Comparison of ENCODE assay signal across 8 cellular contexts in genomic region chr12:71686658-71687025, GRCh38. TPM values are rescaled to one million over a fixed set of nuclear protein-coding genes. Genes with fewer than 3 reads are reported as not detected.
DNase-seq lines count a peak whose midpoint lies in the region; ATAC-seq and TF ChIP-seq lines count a peak whose summit lies in the region.

No MANE protein-coding gene starts in this region.

- CTCF ChIA-PET in AG04450 (lab: Charles Lee) (interaction anchor here (0.6 to 3.8 kb wide), 10 partner anchors 9 to 1392 kb away, joined by 3 to 26 read pairs (median 4); partner anchors contain the start of genes RAB21, THAP2 and ZFC3H1), HEK293 (lab: Yijun Ruan, JAX) (interaction anchor here (1.0 to 4.1 kb wide), 5 partner anchors 9 to 159 kb away, joined by 3 to 17 read pairs (median 5); no protein-coding TSS in a partner anchor)

- H3K9me3 ChIP-seq in AG04450 (ENCODE audit: control insufficient read depth, insufficient read depth, low read length): no peaks in the 10 kb centered on the region
- H3K9me3 ChIP-seq in HEK293 (ENCODE audit: control insufficient read depth, insufficient read depth, low read depth, low read length): no peaks in the 10 kb centered on the region
- H3K9me3 ChIP-seq in lung (ENCODE audit: control insufficient read depth in 2 of 2, insufficient read depth in 1 of 2, low read length in 1 of 2): no peaks in the 10 kb centered on the region

- POLR2A ChIA-PET in AG04450 (lab: Yijun Ruan, JAX): interaction anchor here (1.0 to 2.0 kb wide), 3 partner anchors 23 to 61 kb away, joined by 3 to 41 read pairs (median 12); partner anchors contain the start of genes THAP2 and ZFC3H1
- POLR2A ChIA-PET in HEK293 (lab: Yijun Ruan, JAX): interaction anchor here (1.3 to 5.1 kb wide), 10 partner anchors 9 to 68 kb away, joined by 4 to 90 read pairs (median 8); partner anchors contain the start of genes RAB21, THAP2 and ZFC3H1

- no peak for TF ChIP-seq CTCF in AG04450 (IDR thresholded peaks at IDR 0.05; ENCODE audit: low read depth, low read length)
- no peak for TF ChIP-seq CTCF in HEK293 (tag by site-specific recombination; IDR thresholded peaks at IDR 0.05)
- TF ChIP-seq CTCF in astrocyte of the cerebellum (IDR thresholded peaks at IDR 0.05; ENCODE audit: low read depth, low read length, missing control alignments): no peak
- no peak for TF ChIP-seq CTCF in lung (IDR thresholded peaks at IDR 0.05; ENCODE audit: control extremely low read depth, extremely low read depth)

- H3K4me1 ChIP-seq in HEK293 (ENCODE audit: control insufficient read depth, insufficient read depth, low read length): 0 out of 2 replicates have a peak, but pooled peaks cover 3% of the 10 kb centered on the region
- peaks cover 0 to 3% of the 10 kb centered on the region in 2 donors for H3K4me1 ChIP-seq in lung (ENCODE audit: control insufficient read depth in 2 of 2, insufficient read depth in 2 of 2, low read length in 2 of 2)

- DNase-seq in AG04450 (ENCODE audit: low read depth, low spot score) (no peak), astrocyte of the cerebellum (ENCODE audit: low read depth) (no peak), lung (ENCODE audit: low spot score) (no peak), iPS-NIHi11 (ENCODE audit: low spot score) (no peak), ACHN (no peak), DMS153 (lab: John Stamatoyannopoulos, UW) (no peak)

- in situ Hi-C loops in astrocyte of the cerebellum (cut with HindIII; ENCODE audit: low sequenced_read_pairs) (no loop called here), ACHN (cut with HindIII; ENCODE audit: low pct_ligation_motif_present, low pct_unique_long_range_greater_than_20kb, low sequenced_read_pairs) (no loop called here)

- ATAC-seq in lung (ENCODE audit: insufficient read depth, low FRiP score) (no peak), HG02759 (IDR thresholded peaks at IDR 0.05; ENCODE audit: unreplicated experiment) (no peak)

- 6 to 17% methylated on average over 3 of the region's 3 CpGs for WGBS in lung, 2 donors

- H3K27me3 ChIP-seq in AG04450 (ENCODE audit: control insufficient read depth, insufficient read depth, low read length): no peaks in the 10 kb centered on the region
- no peaks in the 10 kb centered on the region for H3K27me3 ChIP-seq in lung (ENCODE audit: control insufficient read depth, insufficient read depth)

- H3K36me3 ChIP-seq in HEK293 (ENCODE audit: control insufficient read depth in 2 of 2, insufficient read depth in 1 of 2, low read length in 2 of 2) (peaks cover 2 to 5% of the 10 kb centered on the region in 2 experiments; a peak in 2 of 3 replicates), lung (ENCODE audit: control insufficient read depth in 2 of 2, insufficient read depth in 2 of 2, low read length in 2 of 2) (no peaks in the 10 kb centered on the region)

- H3K27ac ChIP-seq in AG04450 (ENCODE audit: low read depth, low read length) (no peak overlapping the region), HEK293 (ENCODE audit: extremely low read depth, low read depth, low read length) (peak overlapping the region; percentile 83; the same call in 1 of the 2 replicates), lung (ENCODE audit: low read depth in 1 of 2, low read length in 1 of 2) (peak overlapping the region in 1 of 2 donors; percentile 95)

- H3K4me3 ChIP-seq in AG04450 (ENCODE audit: low read depth, low read length) (peak overlapping the region; percentile 84), HEK293 (ENCODE audit: low read depth, low read length) (peak overlapping the region; percentile 97), astrocyte of the cerebellum (ENCODE audit: low read depth, low read length) (peak overlapping the region; percentile 70), lung (peak overlapping the region; percentile 81)

TF ChIP-seq in HEK293, 187 proteins besides CTCF, POLR2A, EP300 and RAD21:
- TF ChIP-seq ELK4 (IDR thresholded peaks at IDR 0.05; ENCODE audit: borderline replicate concordance, low read depth, low read length): no peak
- TF ChIP-seq ZNF521 (tag by site-specific recombination; IDR thresholded peaks at IDR 0.05): no peak
- no peak for TF ChIP-seq ZNF768 (tag by site-specific recombination; IDR thresholded peaks at IDR 0.05)

RNA-seq across cellular contexts. Expression of gene TMEM19, which starts 0.8 kb away (rescaled TPM):
- polyA plus RNA-seq in AG04450 (2011; rRNA removed) (18.8 and 23.3 TPM in 2 replicates), lung (10 to 100 TPM in 1 of 2 donors, 1 to 10 TPM in 1; 8.9 to 13.8 TPM)
- polyA minus RNA-seq in AG04450 (2011; rRNA and poly(A)+ RNA removed): 19.4 and 30.7 TPM in 2 replicates
- 10 to 100 TPM; 13.1 to 25.2 TPM for total RNA-seq in lung

RNA-seq across cellular contexts. Expression of gene THAP2, which starts 22.5 kb away (rescaled TPM):
- 3.3 and 6.1 TPM in 2 replicates for polyA plus RNA-seq in AG04450 (2011; rRNA removed)
- polyA minus RNA-seq in AG04450 (2011; rRNA and poly(A)+ RNA removed): 1.6 and 2.6 TPM in 2 replicates
- 10 to 100 TPM in 1 of 2 donors, 1 to 10 TPM in 1; 3.3 to 10.5 TPM for total RNA-seq in lung
- 1 to 10 TPM; 2.7 to 5.0 TPM for polyA plus RNA-seq in lung

RNA-seq across cellular contexts. Expression of gene ZFC3H1, which starts 23.0 kb away (rescaled TPM):
- polyA plus RNA-seq in AG04450 (2011; rRNA removed) (38.4 and 55.5 TPM in 2 replicates), lung (10 to 100 TPM; 15.5 to 20.9 TPM)
- 20.5 and 46.7 TPM in 2 replicates for polyA minus RNA-seq in AG04450 (2011; rRNA and poly(A)+ RNA removed)
- 100 to 1,000 TPM in 1 of 2 donors, 10 to 100 TPM in 1; 38.3 to 107 TPM for total RNA-seq in lung
